ENCODE assay signal across 20 cellular contexts in the genomic region with DNA sequence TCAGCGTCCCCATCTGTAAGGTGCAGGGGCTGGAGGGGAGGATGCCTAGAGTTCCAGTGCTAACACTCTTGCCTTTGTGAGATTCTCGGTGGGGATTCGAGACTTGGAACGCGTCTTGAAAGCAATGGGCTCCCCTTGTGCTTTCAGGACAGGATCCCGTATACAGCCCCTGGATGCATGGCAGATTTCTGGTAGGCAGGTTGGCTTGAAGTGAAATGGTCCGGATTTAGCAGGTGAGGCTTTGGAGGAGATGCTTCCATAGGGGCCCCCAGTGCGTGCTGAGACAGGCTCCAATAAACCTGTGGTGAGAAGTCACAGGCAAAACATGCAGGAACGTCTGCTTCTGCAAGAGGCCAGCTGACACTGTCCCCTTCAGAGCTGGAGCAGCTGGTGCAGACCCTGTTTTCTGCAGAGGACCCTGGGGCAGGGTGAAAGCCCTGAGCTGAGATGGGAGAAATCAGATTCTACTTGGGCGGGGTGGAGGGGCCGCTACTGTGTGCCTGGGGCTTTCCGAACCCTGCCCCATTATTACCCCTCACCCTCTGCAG.
DNase-seq lines count a peak whose midpoint lies in the region; ATAC-seq, FAIRE-seq and TF ChIP-seq lines count a peak whose summit lies in the region.
"Had no signal": no experiment of that assay in that cellular context is flagged by ENCODE, and none has a peak within 500 bp of the region (broad histone marks: within the 10 kb centered on the region; RNA-seq: fewer than 3 reads in every experiment).

No MANE protein-coding gene starts in this region.

- H3K4me3 ChIP-seq in suprapubic skin: no peak overlapping the region
- H3K4me3 ChIP-seq: A549, GM12878, SJSA1 had no signal

- peaks cover 32% of the 10 kb centered on the region for H3K27me3 ChIP-seq in suprapubic skin

- no peak for TF ChIP-seq CTCF in suprapubic skin (IDR thresholded peaks at IDR 0.05)

- H3K36me3 ChIP-seq in suprapubic skin: no peaks in the 10 kb centered on the region
- H3K36me3 ChIP-seq: SJSA1 had no signal

- 76% methylated on average over 12 of the region's 12 CpGs for WGBS in suprapubic skin

- no peak for ATAC-seq in left lobe of liver
- ATAC-seq: A549, GM12878, PC-3 had no signal

- H3K4me1 ChIP-seq in suprapubic skin: peaks cover 4% of the 10 kb centered on the region
- H3K4me1 ChIP-seq: A549, SJSA1 had no signal

- DNase-seq in activated effector memory CD4-positive, alpha-beta T cell treated with anti-CD3 and anti-CD28 coated beads, Interleukin-2, amount 50 U/mL, for 16 hours: peak; percentile 36
- DNase-seq in activated effector memory CD4-positive, alpha-beta T cell treated with Interleukin-2 at 50 U/mL for 16 hours: no peak
- peak; percentile 26 for DNase-seq in activated CD8-positive, alpha-beta memory T cell treated with anti-CD3 and anti-CD28 coated beads, Interleukin-2, amount 50 U/mL, for 48 hours
- DNase-seq in left lobe of liver (ENCODE audit: low spot score): peak; percentile 32
- DNase-seq in suprapubic skin (ENCODE audit: low spot score in 2 of 2): peak; percentile 22 to 29
- DNase-seq in urothelium cell line (ENCODE audit: low spot score): no peak
- DNase-seq in NCI-H510A treated with DMSO at 0.1 percent for 48 hours (lab: John Stamatoyannopoulos, UW): no peak
- DNase-seq in NCI-H82 (lab: John Stamatoyannopoulos, UW): no peak
- DNase-seq: C1 segment of cervical spinal cord, DND-41, GOT3, NCI-H1048, NCI-H446 treated with DMSO at 0.1 percent for 48 hours, NCI-H748 treated with DMSO at 0.1 percent for 48 hours, PC-3 had no signal

- FAIRE-seq in urothelium cell line (lab: Jason Lieb, UNC): no peak
- FAIRE-seq: A549, G401.6, GM12878 had no signal

- TF ChIP-seq EP300 in suprapubic skin (IDR thresholded peaks at IDR 0.05): no peak

- TF ChIP-seq POLR2A in suprapubic skin (IDR thresholded peaks at IDR 0.05): no peak

- H3K27ac ChIP-seq in suprapubic skin: no peak overlapping the region
- H3K27ac ChIP-seq: A549, KMS-11, SJSA1 had no signal

- no peaks in the 10 kb centered on the region for H3K9me3 ChIP-seq in suprapubic skin
- H3K9me3 ChIP-seq: A549, SJSA1 had no signal

Comparison
In these comparisons a context has a peak if more than half of its experiments do, and no peak if none do; other contexts are left out.
1. DNase-seq: peak in activated effector memory CD4-positive, alpha-beta T cell treated with anti-CD3 and anti-CD28 coated beads, Interleukin-2, amount 50 U/mL, for 16 hours (single experiment), activated CD8-positive, alpha-beta memory T cell treated with anti-CD3 and anti-CD28 coated beads, Interleukin-2, amount 50 U/mL, for 48 hours (single experiment), left lobe of liver (single experiment) and suprapubic skin (2 of 2); none in activated effector memory CD4-positive, alpha-beta T cell treated with Interleukin-2 at 50 U/mL for 16 hours (single experiment), urothelium cell line (single experiment), NCI-H510A treated with DMSO at 0.1 percent for 48 hours (single experiment) and NCI-H82 (single experiment).